Comparison of ENCODE assay signal across 9 cellular contexts in genomic region chr3:12158387-12159226, GRCh38. TPM values are rescaled to one million over a fixed set of nuclear protein-coding genes. Genes with fewer than 3 reads are reported as not detected.
DNase-seq lines count a peak whose midpoint lies in the region; ATAC-seq and TF ChIP-seq lines count a peak whose summit lies in the region.
"Had no signal": no experiment of that assay in that cellular context is flagged by ENCODE, and none has a peak within 500 bp of the region (broad histone marks: within the 10 kb centered on the region; RNA-seq: fewer than 3 reads in every experiment).

TSS of gene TIMP4 (minus strand) at chr3:12158912. CDS start at chr3:12158840, 72 bp downstream.

- H3K27me3 ChIP-seq in layer of hippocampus (ENCODE audit: control insufficient read depth, insufficient read depth, low read length) = no peaks in the 10 kb centered on the region
- H3K27me3 ChIP-seq in suprapubic skin = no peaks in the 10 kb centered on the region

- H3K36me3 ChIP-seq in suprapubic skin = peaks cover 2% of the 10 kb centered on the region

- no peak for TF ChIP-seq EP300 in suprapubic skin (IDR thresholded peaks at IDR 0.05)

- H3K27ac ChIP-seq in caudate nucleus (ENCODE audit: low read depth, low read length) = peak within 1 kb of the TSS; percentile 68
- peak within 1 kb of the TSS; percentile 36 for H3K27ac ChIP-seq in layer of hippocampus (ENCODE audit: low read depth, low read length)
- peak within 1 kb of the TSS; percentile 3 for H3K27ac ChIP-seq in suprapubic skin

- ATAC-seq in GM19463 (IDR thresholded peaks at IDR 0.05; ENCODE audit: unreplicated experiment) (no peak), HG03457 (IDR thresholded peaks at IDR 0.05; ENCODE audit: unreplicated experiment) (no peak)
- ATAC-seq: stimulated activated effector memory CD8-positive, alpha-beta T cell treated with anti-CD3 and anti-CD28 coated beads, Interleukin-12 subunit alpha, Interleukin-12 subunit beta, amount 100 ng/mL, for 72 hours had no signal

- TF ChIP-seq CTCF in suprapubic skin (IDR thresholded peaks at IDR 0.05) = no peak

- H3K4me3 ChIP-seq in suprapubic skin = peak within 1 kb of the TSS; percentile 41

- peaks cover 17% of the 10 kb centered on the region for H3K4me1 ChIP-seq in suprapubic skin

- DNase-seq in DMS79 treated with DMSO at 0.1 percent for 48 hours (lab: John Stamatoyannopoulos, UW) (peak; percentile 0), DMS79 (lab: John Stamatoyannopoulos, UW) (no peak), caudate nucleus (lab: John Stamatoyannopoulos, UW) (peak in 1 of 61 donors; percentile 9), suprapubic skin (ENCODE audit: low spot score in 2 of 2) (peak in 1 of 2 donors; percentile 76), NCI-H2081 (lab: John Stamatoyannopoulos, UW) (no peak)

- H3K9me3 ChIP-seq in suprapubic skin = no peaks in the 10 kb centered on the region

- WGBS in suprapubic skin = 13% methylated on average over 33 of the region's 34 CpGs

- TF ChIP-seq POLR2A in suprapubic skin (IDR thresholded peaks at IDR 0.05) = peak in 1 of 2 donors; percentile 10

RNA-seq across cellular contexts. Expression of gene TIMP4, which starts in this region (rescaled TPM):
- 10 to 100 TPM in 3 of 4 donors, 1 to 10 TPM in 1; 6.9 to 24.5 (median 16.5) TPM for total RNA-seq in suprapubic skin

Comparison
In these comparisons a context has a peak if more than half of its experiments do, and no peak if none do; other contexts are left out.
1. H3K27ac ChIP-seq: peak in every context shown above with its lines; median percentile 68 in caudate nucleus; 36 in layer of hippocampus; 3 in suprapubic skin.